ENCODE assay signal across 20 cellular contexts in genomic region chr2:20173064-20173463, GRCh38. TPM values are rescaled to one million over a fixed set of nuclear protein-coding genes. Genes with fewer than 3 reads are reported as not detected.
DNase-seq lines count a peak whose midpoint lies in the region; ATAC-seq and TF ChIP-seq lines count a peak whose summit lies in the region.
"Had no signal": no experiment of that assay in that cellular context is flagged by ENCODE, and none has a peak within 500 bp of the region (broad histone marks: within the 10 kb centered on the region; RNA-seq: fewer than 3 reads in every experiment).

No MANE protein-coding gene starts in this region.

- H3K27ac ChIP-seq in H9 (ENCODE audit: insufficient read length, low read depth, low read length) (no peak overlapping the region), esophagus squamous epithelium (peak overlapping the region; percentile 72 to 89 (median 86)), neural progenitor cell (no peak overlapping the region), urinary bladder (ENCODE audit: low read depth) (peak overlapping the region; percentile 41)
- H3K27ac ChIP-seq: HL-60 had no signal

- no peak overlapping the region for H2BK15ac ChIP-seq in H9 (ENCODE audit: low read depth, low read length)

- no peak overlapping the region for H2BK12ac ChIP-seq in H9 (ENCODE audit: insufficient read length, low read depth, low read length)

- no peaks in the 10 kb centered on the region for H3K36me3 Mint-ChIP-seq in H9 (ENCODE audit: insufficient read depth in 1 of 3, low read depth in 3 of 3)
- H3K36me3 Mint-ChIP-seq in neural progenitor cell: no peaks in the 10 kb centered on the region
- H3K36me3 Mint-ChIP-seq in activated CD4-positive, alpha-beta T cell treated with anti-CD3 and anti-CD28 coated beads, Interleukin-2, amount 10 ng/mL, durations not matched to agents 7 days and 5 days (ENCODE audit: low read depth): no peaks in the 10 kb centered on the region

- no peaks in the 10 kb centered on the region for H3K36me3 ChIP-seq in esophagus squamous epithelium
- no peaks in the 10 kb centered on the region for H3K36me3 ChIP-seq in neural progenitor cell
- no peaks in the 10 kb centered on the region for H3K36me3 ChIP-seq in urinary bladder (ENCODE audit: insufficient read depth)

- no peak overlapping the region for H4K5ac ChIP-seq in H9 (ENCODE audit: insufficient read length, low read depth, low read length)

- no peak overlapping the region for H3K4me3 ChIP-seq in esophagus squamous epithelium
- no peak overlapping the region for H3K4me3 ChIP-seq in neural progenitor cell
- H3K4me3 ChIP-seq in urinary bladder (ENCODE audit: low read depth, low read length): no peak overlapping the region
- H3K4me3 ChIP-seq: A549, GM12878 had no signal

- H3K9ac ChIP-seq in H9 (ENCODE audit: extremely low read depth, insufficient read length, low read length) (no peak overlapping the region), neural progenitor cell (no peak overlapping the region)

- H4K20me1 ChIP-seq in H9 (ENCODE audit: control insufficient read depth, insufficient read depth, insufficient read length) (no peaks in the 10 kb centered on the region), neural progenitor cell (ENCODE audit: low read depth) (no peaks in the 10 kb centered on the region)

- no peak overlapping the region for H2AK5ac ChIP-seq in H9 (ENCODE audit: insufficient read length, low read length)

- no peaks in the 10 kb centered on the region for H3K23me2 ChIP-seq in H9 (ENCODE audit: insufficient read length, low read depth, low read length, poor library complexity, severe bottlenecking)

- H3K9me3 ChIP-seq in H9 (ENCODE audit: control insufficient read depth, low read depth, low read length) (no peaks in the 10 kb centered on the region), esophagus squamous epithelium (no peaks in the 10 kb centered on the region), neural progenitor cell (ENCODE audit: low read depth) (no peaks in the 10 kb centered on the region)
- H3K9me3 ChIP-seq: A549, Caco-2 had no signal

- H3K4me1 ChIP-seq in H9 (ENCODE audit: insufficient read depth, low read length) (no peaks in the 10 kb centered on the region; the same call in 1 of the 2 replicates), esophagus squamous epithelium (peaks cover 24 to 74% (median 26%) of the 10 kb centered on the region in 3 donors), neural progenitor cell (peaks cover 20% of the 10 kb centered on the region), urinary bladder (ENCODE audit: insufficient read depth) (no peaks in the 10 kb centered on the region)
- H3K4me1 ChIP-seq: A549 had no signal

- no peak for ATAC-seq in GM21423 (IDR thresholded peaks at IDR 0.05; ENCODE audit: unreplicated experiment)
- ATAC-seq: A549 had no signal

- no peak for TF ChIP-seq POLR2A in esophagus squamous epithelium (IDR thresholded peaks at IDR 0.05)

- H3K27ac Mint-ChIP-seq in H9 (peak overlapping the region in 1 of 3 experiments; percentile 84; a peak in 2 of 7 replicates), neural progenitor cell (peak overlapping the region; percentile 63)
- no peak overlapping the region for H3K27ac Mint-ChIP-seq in activated CD4-positive, alpha-beta T cell treated with anti-CD3 and anti-CD28 coated beads, Interleukin-2, amount 10 ng/mL, durations not matched to agents 7 days and 5 days
- H3K27ac Mint-ChIP-seq: CD4-positive, alpha-beta T cell had no signal

- H3K56ac ChIP-seq in H9 (ENCODE audit: insufficient read length, low read depth, low read length): no peak overlapping the region

- H4K8ac ChIP-seq in H9 (replicated peaks; ENCODE audit: insufficient read length, low read depth, low read length): no peak overlapping the region

- no peak for TF ChIP-seq CTCF in H9 (conservative IDR thresholded peaks at IDR 0.05)
- TF ChIP-seq CTCF in esophagus squamous epithelium (IDR thresholded peaks at IDR 0.05): no peak
- no peak for TF ChIP-seq CTCF in neural progenitor cell (IDR thresholded peaks at IDR 0.05)

- H3K4me2 ChIP-seq in H9 (ENCODE audit: insufficient read depth, insufficient read length, low read length): no peak overlapping the region
- no peak overlapping the region for H3K4me2 ChIP-seq in neural progenitor cell
- H3K4me2 ChIP-seq: A549 had no signal

- H3K79me2 ChIP-seq in H9 (ENCODE audit: insufficient read depth, low read length) (no peaks in the 10 kb centered on the region), neural progenitor cell (ENCODE audit: low read depth) (no peaks in the 10 kb centered on the region)

- no peaks in the 10 kb centered on the region for H3K9me3 Mint-ChIP-seq in H9
- H3K9me3 Mint-ChIP-seq in neural progenitor cell: no peaks in the 10 kb centered on the region
- no peaks in the 10 kb centered on the region for H3K9me3 Mint-ChIP-seq in activated CD4-positive, alpha-beta T cell treated with anti-CD3 and anti-CD28 coated beads, Interleukin-2, amount 10 ng/mL, durations not matched to agents 7 days and 5 days
- H3K9me3 Mint-ChIP-seq: CD4-positive, alpha-beta T cell had no signal

- H2BK120ac ChIP-seq in H9 (ENCODE audit: low read depth, low read length, poor library complexity, severe bottlenecking): no peak overlapping the region

- no peak overlapping the region for H3K23ac ChIP-seq in H9 (ENCODE audit: insufficient read length, low read depth, low read length)

- CTCF ChIA-PET in activated CD4-positive, alpha-beta T cell treated with anti-CD3 and anti-CD28 coated beads, Interleukin-2, amount 10 ng/mL, durations not matched to agents 7 days and 5 days (lab: Charles Lee): no interaction called here

- H3K27me3 Mint-ChIP-seq in H9 (ENCODE audit: low read depth) (no peaks in the 10 kb centered on the region; the same call in none of the 2 replicates), neural progenitor cell (ENCODE audit: insufficient read depth, low read depth) (peaks cover 2% of the 10 kb centered on the region)
- H3K27me3 Mint-ChIP-seq in activated CD4-positive, alpha-beta T cell treated with anti-CD3 and anti-CD28 coated beads, Interleukin-2, amount 10 ng/mL, durations not matched to agents 7 days and 5 days: peaks cover 2% of the 10 kb centered on the region

- no peak overlapping the region for H3T11ph ChIP-seq in H9 (ENCODE audit: low read length)

- H3K14ac ChIP-seq in H9 (ENCODE audit: insufficient read depth, low read length): no peak overlapping the region

- no peak overlapping the region for H4K91ac ChIP-seq in H9 (ENCODE audit: insufficient read length, low read depth, low read length)

- no peak overlapping the region for H3K4me3 Mint-ChIP-seq in H9
- H3K4me3 Mint-ChIP-seq in neural progenitor cell: no peak overlapping the region
- no peak overlapping the region for H3K4me3 Mint-ChIP-seq in activated CD4-positive, alpha-beta T cell treated with anti-CD3 and anti-CD28 coated beads, Interleukin-2, amount 10 ng/mL, durations not matched to agents 7 days and 5 days
- H3K4me3 Mint-ChIP-seq: CD4-positive, alpha-beta T cell had no signal

- DNase-seq in H9 (peak; percentile 3), esophagus squamous epithelium (lab: John Stamatoyannopoulos, UW) (no peak), neural progenitor cell (ENCODE audit: low spot score) (no peak), HK-2 (ENCODE audit: unreplicated experiment) (no peak)
- no peak for DNase-seq in activated CD4-positive, alpha-beta T cell treated with anti-CD3 and anti-CD28 coated beads, Interleukin-2, amount 10 ng/mL, durations not matched to agents 7 days and 5 days
- DNase-seq: Caco-2; CD4-positive, alpha-beta T cell; GF-D8; GOT3; IMR-90; NCI-H1417 treated with DMSO at 0.1 percent for 48 hours; NCI-H187 treated with DMSO at 0.1 percent for 48 hours; NCI-H345; NCI-H524 treated with DMSO at 0.1 percent for 48 hours; SIG-M5 had no signal

- H3K27me3 ChIP-seq in H9 (ENCODE audit: insufficient read depth, low read length) (no peaks in the 10 kb centered on the region), esophagus squamous epithelium (no peaks in the 10 kb centered on the region), neural progenitor cell (no peaks in the 10 kb centered on the region)

- POLR2A ChIA-PET in activated CD4-positive, alpha-beta T cell treated with anti-CD3 and anti-CD28 coated beads, Interleukin-2, amount 10 ng/mL, durations not matched to agents 7 days and 5 days (lab: Charles Lee): no interaction called here

- no CpG with 5 or more reads among the region's 5 CpGs for WGBS in H9 (ENCODE audit: extremely low coverage, insufficient read length, low lambda C conversion rate)
- 90 to 91% methylated on average over 5 of the region's 5 CpGs for WGBS in esophagus squamous epithelium, 2 donors
- 95% methylated on average over 5 of the region's 5 CpGs for WGBS in urinary bladder

- H3K4ac ChIP-seq in H9 (ENCODE audit: low read depth, low read length): no peak overlapping the region

- no peak overlapping the region for H2BK20ac ChIP-seq in H9 (ENCODE audit: low read depth, low read length, poor library complexity, severe bottlenecking)

- H3K18ac ChIP-seq in H9 (ENCODE audit: insufficient read length, low read depth, low read length): no peak overlapping the region

- no peak overlapping the region for H2BK5ac ChIP-seq in H9 (ENCODE audit: insufficient read length, low read length)

- H3K4me1 Mint-ChIP-seq in H9 (peaks cover 27 to 32% of the 10 kb centered on the region in 2 experiments), neural progenitor cell (peaks cover 17% of the 10 kb centered on the region)
- no peaks in the 10 kb centered on the region for H3K4me1 Mint-ChIP-seq in activated CD4-positive, alpha-beta T cell treated with anti-CD3 and anti-CD28 coated beads, Interleukin-2, amount 10 ng/mL, durations not matched to agents 7 days and 5 days

- no peaks in the 10 kb centered on the region for H3K79me1 ChIP-seq in H9 (ENCODE audit: insufficient read depth, low read depth, low read length, poor library complexity, severe bottlenecking)

- H3F3A ChIP-seq in neural progenitor cell (ENCODE audit: low read depth): peaks cover 10% of the 10 kb centered on the region

- H2AFZ ChIP-seq in H9 (ENCODE audit: low read length) (no peak overlapping the region), neural progenitor cell (replicated peaks) (no peak overlapping the region)

- intact Hi-C loops in esophagus squamous epithelium (cut with DNase I): no loop called here

RNA-seq across cellular contexts. Expression of gene SDC1, which starts 51.9 kb away (rescaled TPM):
- total RNA-seq in H9 (2021): 22.3 and 25.1 TPM in 2 replicates
- 100 to 1,000 TPM; 355 to 757 (median 496) TPM for total RNA-seq in esophagus squamous epithelium
- total RNA-seq in neural progenitor cell (ENCODE audit: low replicate concordance): 27.5 and 54.0 TPM in 2 replicates
- 87.1 TPM for total RNA-seq in urinary bladder
- polyA plus RNA-seq in urinary bladder: 65.3 TPM
- total RNA-seq in activated CD4-positive, alpha-beta T cell treated with anti-CD3 and anti-CD28 coated beads, Interleukin-2, amount 10 ng/mL, durations not matched to agents 7 days and 5 days: under 1 TPM in 1 of 2 experiments, not detected in 1; 0.19 TPM
- total RNA-seq: CD4-positive, alpha-beta T cell had no signal

Comparison
In these comparisons a context has a peak if more than half of its experiments do, and no peak if none do; other contexts are left out.
1. H3K27ac ChIP-seq: peak in esophagus squamous epithelium (4 of 4) and urinary bladder (single experiment); none in H9 (single experiment) and neural progenitor cell (single experiment).
2. RNA of gene SDC1, which starts 51.9 kb away (total RNA-seq): 355 to 757 TPM in esophagus squamous epithelium, 87.1 TPM in urinary bladder (single experiment), 27.5 to 54.0 TPM in neural progenitor cell and 22.3 to 25.1 TPM in H9; 0.19 TPM in activated CD4-positive, alpha-beta T cell treated with anti-CD3 and anti-CD28 coated beads, Interleukin-2, amount 10 ng/mL, durations not matched to agents 7 days and 5 days; every median in the first group is over 10 times any median in the second.